Comparison of ENCODE assay signal across 19 cellular contexts in genomic region chr4:186598686-186599085, GRCh38. TPM values are rescaled to one million over a fixed set of nuclear protein-coding genes. Genes with fewer than 3 reads are reported as not detected.
DNase-seq lines count a peak whose midpoint lies in the region; ATAC-seq, FAIRE-seq and TF ChIP-seq lines count a peak whose summit lies in the region.
"Had no signal": no experiment of that assay in that cellular context is flagged by ENCODE, and none has a peak within 500 bp of the region (broad histone marks: within the 10 kb centered on the region; RNA-seq: fewer than 3 reads in every experiment).

No MANE protein-coding gene starts in this region.

- no peaks in the 10 kb centered on the region for H3K9me3 Mint-ChIP-seq in CD4-positive, alpha-beta T cell

- no peaks in the 10 kb centered on the region for H3K4me1 Mint-ChIP-seq in CD4-positive, alpha-beta T cell (ENCODE audit: low read depth)
- H3K4me1 Mint-ChIP-seq: CD4-positive, CD25-positive, alpha-beta regulatory T cell had no signal

- H3K4me1 ChIP-seq in upper lobe of right lung, result no peaks in the 10 kb centered on the region
- H3K4me1 ChIP-seq: BE2C, Caco-2, HAP-1 had no signal

- H3K27me3 ChIP-seq in CD4-positive, alpha-beta T cell (ENCODE audit: control insufficient read depth, insufficient read depth, low read length), result no peaks in the 10 kb centered on the region
- no peaks in the 10 kb centered on the region for H3K27me3 ChIP-seq in upper lobe of right lung
- H3K27me3 ChIP-seq: BE2C had no signal

- H3K4me3 Mint-ChIP-seq in CD4-positive, alpha-beta T cell, result no peak overlapping the region
- H3K4me3 Mint-ChIP-seq: CD4-positive, CD25-positive, alpha-beta regulatory T cell had no signal

- no peak overlapping the region for H3K27ac Mint-ChIP-seq in CD4-positive, alpha-beta T cell
- H3K27ac Mint-ChIP-seq: CD4-positive, CD25-positive, alpha-beta regulatory T cell had no signal

- no peaks in the 10 kb centered on the region for H3K36me3 Mint-ChIP-seq in CD4-positive, alpha-beta T cell (ENCODE audit: low read depth)
- H3K36me3 Mint-ChIP-seq: CD4-positive, CD25-positive, alpha-beta regulatory T cell had no signal

- peak; percentile 7 for ATAC-seq in left colon
- ATAC-seq in CD4-positive, alpha-beta T cell (ENCODE audit: poor library complexity), result no peak
- no peak for ATAC-seq in esophagus mucosa
- no peak for ATAC-seq in upper lobe of right lung

- CTCF ChIA-PET in CD4-positive, alpha-beta T cell (lab: Charles Lee), result no interaction called here

- H3K36me3 ChIP-seq in KOPT-K1 (ENCODE audit: insufficient read depth, low read length) (peaks cover 69% of the 10 kb centered on the region), upper lobe of right lung (peaks cover 70% of the 10 kb centered on the region)
- H3K36me3 ChIP-seq: BE2C had no signal

- peak overlapping the region; percentile 94 for H3K27ac ChIP-seq in KOPT-K1 (ENCODE audit: low read depth, low read length, poor library complexity, severe bottlenecking)
- no peak overlapping the region for H3K27ac ChIP-seq in CD4-positive, alpha-beta T cell (ENCODE audit: low read depth, low read length)
- no peak overlapping the region for H3K27ac ChIP-seq in upper lobe of right lung
- H3K27ac ChIP-seq: GM23248 had no signal

- DNase-seq in HTR-8/SVneo (ENCODE audit: insufficient read length, low spot score) (no peak), left colon (no peak), upper lobe of right lung (no peak)
- no peak for DNase-seq in CD4-positive, alpha-beta T cell
- DNase-seq: ACHN; BE2C; C1 segment of cervical spinal cord; Caco-2; CD4-positive, CD25-positive, alpha-beta regulatory T cell; GDM1; GM23248 had no signal

- no peaks in the 10 kb centered on the region for H3K27me3 Mint-ChIP-seq in CD4-positive, alpha-beta T cell

- H3K9me3 ChIP-seq in KOPT-K1 (ENCODE audit: insufficient read depth, low read length, poor library complexity, severe bottlenecking), result no peaks in the 10 kb centered on the region
- H3K9me3 ChIP-seq in CD4-positive, alpha-beta T cell (ENCODE audit: control insufficient read depth, low read length), result no peaks in the 10 kb centered on the region
- no peaks in the 10 kb centered on the region for H3K9me3 ChIP-seq in upper lobe of right lung
- H3K9me3 ChIP-seq: BE2C, Caco-2, HAP-1 had no signal

- POLR2A ChIA-PET in CD4-positive, alpha-beta T cell (lab: Charles Lee), result no interaction called here

- TF ChIP-seq CTCF in CD4-positive, alpha-beta T cell (IDR thresholded peaks at IDR 0.05), result no peak
- no peak for TF ChIP-seq CTCF in upper lobe of right lung (IDR thresholded peaks at IDR 0.05)

- intact Hi-C loops in left colon (cut with DNase I, micrococcal nuclease), result no loop called here
- intact Hi-C loops in CD4-positive, alpha-beta T cell (cut with DNase I, micrococcal nuclease), result no loop called here
- intact Hi-C loops in upper lobe of right lung (cut with DNase I), result no loop called here

- peak; percentile 36 for FAIRE-seq in HTR-8/SVneo (lab: Jason Lieb, UNC)
- FAIRE-seq: A204.1, D721Med, GM12892, GM18507 had no signal

- H3K4me3 ChIP-seq in upper lobe of right lung, result no peak overlapping the region
- H3K4me3 ChIP-seq: GM23248, HAP-1 had no signal

RNA-seq across cellular contexts. Expression of gene MTNR1A, which starts 43.3 kb away (rescaled TPM):
- total RNA-seq in left colon, result 1 to 10 TPM; 3.3 to 5.8 TPM
- not detected for total RNA-seq in CD4-positive, alpha-beta T cell
- total RNA-seq in esophagus mucosa, result not detected
- total RNA-seq in upper lobe of right lung, result not detected
- total RNA-seq: Caco-2; CD4-positive, CD25-positive, alpha-beta regulatory T cell; Daoy; GM23248 had no signal
